ENCODE assay signal across 29 cellular contexts in genomic region chr2:46313063-46313462, GRCh38. TPM values are rescaled to one million over a fixed set of nuclear protein-coding genes. Genes with fewer than 3 reads are reported as not detected.
DNase-seq lines count a peak whose midpoint lies in the region; ATAC-seq and TF ChIP-seq lines count a peak whose summit lies in the region.
"Had no signal": no experiment of that assay in that cellular context is flagged by ENCODE, and none has a peak within 500 bp of the region (broad histone marks: within the 10 kb centered on the region; RNA-seq: fewer than 3 reads in every experiment).

No MANE protein-coding gene starts in this region.

- no peak for TF ChIP-seq POLR2A in breast epithelium (IDR thresholded peaks at IDR 0.05)
- no peak for TF ChIP-seq POLR2A in body of pancreas (IDR thresholded peaks at IDR 0.05)
- TF ChIP-seq POLR2A in spleen (IDR thresholded peaks at IDR 0.05): no peak

- peaks cover 0 to 6% of the 10 kb centered on the region in 2 donors for H3K4me1 ChIP-seq in breast epithelium
- peaks cover 78% of the 10 kb centered on the region for H3K4me1 ChIP-seq in mammary epithelial cell (ENCODE audit: insufficient read depth, low read length)
- H3K4me1 ChIP-seq in body of pancreas: peaks cover 89% of the 10 kb centered on the region
- H3K4me1 ChIP-seq in upper lobe of right lung: peaks cover 97% of the 10 kb centered on the region
- H3K4me1 ChIP-seq in spleen: peaks cover 22 to 68% (median 41%) of the 10 kb centered on the region in 6 donors
- H3K4me1 ChIP-seq: HAP-1 had no signal

- H3K27ac Mint-ChIP-seq in neural crest cell (ENCODE audit: unreplicated experiment): peak overlapping the region; percentile 30
- H3K27ac Mint-ChIP-seq in activated naive CD4-positive, alpha-beta T cell treated with anti-CD3 and anti-CD28 coated beads, Interleukin-2, amount 50 U/mL, for 72 hours: no peak overlapping the region
- H3K27ac Mint-ChIP-seq: activated T-helper 2 cell treated with anti-CD3 and anti-CD28 coated beads, Interferon-gamma antibody, Interleukin-2, Interleukin-4, amounts not matched to agents 10 μg/mL and 5 μg/mL and 100 μg/mL, durations not matched to agents 14 hours and 24 hours and 36 hours; natural killer cell had no signal

- H3K9me3 ChIP-seq in breast epithelium (no peaks in the 10 kb centered on the region), mammary epithelial cell (replicated peaks; ENCODE audit: insufficient read depth, low read length) (no peaks in the 10 kb centered on the region), body of pancreas (no peaks in the 10 kb centered on the region), upper lobe of right lung (no peaks in the 10 kb centered on the region), spleen (no peaks in the 10 kb centered on the region)
- H3K9me3 ChIP-seq: HAP-1, mucosa of descending colon had no signal

- H4K20me1 ChIP-seq in mammary epithelial cell (ENCODE audit: insufficient read depth, low read length): no peaks in the 10 kb centered on the region

- H3K36me3 ChIP-seq in breast epithelium: no peaks in the 10 kb centered on the region
- no peaks in the 10 kb centered on the region for H3K36me3 ChIP-seq in mammary epithelial cell (ENCODE audit: insufficient read depth, low read length)
- H3K36me3 ChIP-seq in body of pancreas (replicated peaks in 1 of 2; ENCODE audit: insufficient read depth in 1 of 2, low read depth in 2 of 2): no peaks in the 10 kb centered on the region
- no peaks in the 10 kb centered on the region for H3K36me3 ChIP-seq in upper lobe of right lung
- no peaks in the 10 kb centered on the region for H3K36me3 ChIP-seq in spleen
- H3K36me3 ChIP-seq: HAP-1, WERI-Rb-1 had no signal

- no peak overlapping the region for H2AFZ ChIP-seq in mammary epithelial cell (ENCODE audit: low read depth, low read length)
- H2AFZ ChIP-seq: PC-9 had no signal

- WGBS in mammary epithelial cell (ENCODE audit: low coverage, missing lambda C conversion rate): 100% methylated on average over 3 of the region's 3 CpGs
- WGBS in body of pancreas, 2 donors: 65 to 88% methylated on average over 3 of the region's 3 CpGs
- WGBS in spleen, 5 donors: 79 to 96% (median 91%) methylated on average over 3 of the region's 3 CpGs

- TF ChIP-seq CTCF in breast epithelium (IDR thresholded peaks at IDR 0.05) (no peak), mammary epithelial cell (conservative IDR thresholded peaks at IDR 0.05 in 1 of 2, IDR thresholded peaks at IDR 0.05 in 1 of 2; ENCODE audit: extremely low read depth in 1 of 2, insufficient read depth in 1 of 2, low read depth in 1 of 2, low read length in 2 of 2) (no peak), body of pancreas (IDR thresholded peaks at IDR 0.05) (no peak), neural crest cell (conservative IDR thresholded peaks at IDR 0.05) (no peak), upper lobe of right lung (IDR thresholded peaks at IDR 0.05) (no peak), GM10266 (IDR thresholded peaks at IDR 0.05; ENCODE audit: control insufficient read depth, insufficient read depth, low read depth, missing control alignments) (no peak), spleen (IDR thresholded peaks at IDR 0.05 in 8 of 11, conservative IDR thresholded peaks at IDR 0.05 in 3 of 11) (no peak)

- H3K27me3 ChIP-seq in breast epithelium (no peaks in the 10 kb centered on the region), mammary epithelial cell (ENCODE audit: insufficient read depth, low read length) (no peaks in the 10 kb centered on the region), body of pancreas (no peaks in the 10 kb centered on the region), upper lobe of right lung (no peaks in the 10 kb centered on the region), spleen (replicated peaks in 1 of 7) (no peaks in the 10 kb centered on the region)

- no peak overlapping the region for H3K4me2 ChIP-seq in mammary epithelial cell (ENCODE audit: insufficient read depth, low read depth, low read length)

- H3K36me3 Mint-ChIP-seq in neural crest cell (ENCODE audit: low read depth): no peaks in the 10 kb centered on the region
- H3K36me3 Mint-ChIP-seq in activated naive CD4-positive, alpha-beta T cell treated with anti-CD3 and anti-CD28 coated beads, Interleukin-2, amount 50 U/mL, for 72 hours: no peaks in the 10 kb centered on the region
- H3K36me3 Mint-ChIP-seq: natural killer cell had no signal

- H3K27ac ChIP-seq in breast epithelium: peak overlapping the region; percentile 48 to 73
- H3K27ac ChIP-seq in mammary epithelial cell (ENCODE audit: insufficient read depth, low read depth, low read length): no peak overlapping the region
- peak overlapping the region; percentile 41 to 86 (median 73) for H3K27ac ChIP-seq in body of pancreas
- peak overlapping the region; percentile 76 for H3K27ac ChIP-seq in upper lobe of right lung
- peak overlapping the region in 3 of 8 donors; percentile 36 to 81 (median 40) for H3K27ac ChIP-seq in spleen
- H3K27ac ChIP-seq: epithelial cell of prostate, WERI-Rb-1 had no signal

- DNase-seq in breast epithelium (ENCODE audit: low spot score in 2 of 2) (no peak), mammary epithelial cell (no peak), body of pancreas (no peak), neural crest cell (ENCODE audit: low read depth, low spot score) (no peak), upper lobe of right lung (no peak), GM10266 (ENCODE audit: extremely low spot score) (no peak), spleen (no peak)
- no peak for DNase-seq in activated naive CD4-positive, alpha-beta T cell treated with anti-CD3 and anti-CD28 coated beads, Interleukin-2, amount 50 U/mL, for 72 hours (ENCODE audit: low spot score in 2 of 2)
- DNase-seq: 8988T; activated CD4-positive, alpha-beta T cell treated with anti-CD3 and anti-CD28 coated beads for 48 hours; activated naive CD4-positive, alpha-beta T cell treated with anti-CD3 and anti-CD28 coated beads, Interleukin-2, amount 50 U/mL, for 16 hours; activated T-cell treated with anti-CD3 and anti-CD28 coated beads for 4 hours; amniotic stem cell; DMS79; effector memory CD4-positive, alpha-beta T cell; islet precursor cell; MM.1S; mucosa of descending colon; natural killer cell; NCI-H1417; NCI-H2081; NCI-H69; PC-9; stimulated activated naive CD4-positive, alpha-beta T cell; WERI-Rb-1 had no signal

- no peak overlapping the region for H3K4me3 Mint-ChIP-seq in neural crest cell
- H3K4me3 Mint-ChIP-seq: natural killer cell had no signal

- CTCF ChIA-PET in mammary epithelial cell (lab: Charles Lee; ENCODE audit: low non-redundant PET): no interaction called here

- H3K9me3 Mint-ChIP-seq in neural crest cell: no peaks in the 10 kb centered on the region
- H3K9me3 Mint-ChIP-seq in activated naive CD4-positive, alpha-beta T cell treated with anti-CD3 and anti-CD28 coated beads, Interleukin-2, amount 50 U/mL, for 72 hours: no peaks in the 10 kb centered on the region
- H3K9me3 Mint-ChIP-seq: activated T-helper 2 cell treated with anti-CD3 and anti-CD28 coated beads, Interferon-gamma antibody, Interleukin-2, Interleukin-4, amounts not matched to agents 10 μg/mL and 5 μg/mL and 100 μg/mL, durations not matched to agents 14 hours and 24 hours and 36 hours; natural killer cell had no signal

- H3K4me3 ChIP-seq in breast epithelium: no peak overlapping the region
- no peak overlapping the region for H3K4me3 ChIP-seq in mammary epithelial cell (replicated peaks in 1 of 3; ENCODE audit: insufficient read depth in 1 of 3, low read depth in 2 of 3, low read length in 3 of 3)
- H3K4me3 ChIP-seq in body of pancreas: no peak overlapping the region
- H3K4me3 ChIP-seq in upper lobe of right lung: peak overlapping the region; percentile 3
- no peak overlapping the region for H3K4me3 ChIP-seq in spleen
- H3K4me3 ChIP-seq: HAP-1, mucosa of descending colon, PC-9, skin epidermis had no signal

- H3K79me2 ChIP-seq in mammary epithelial cell (ENCODE audit: insufficient read depth, low read length): peaks cover 79% of the 10 kb centered on the region

- H3K27me3 Mint-ChIP-seq in neural crest cell (ENCODE audit: low read depth): peaks cover 1% of the 10 kb centered on the region

- H3K4me1 Mint-ChIP-seq in neural crest cell: no peaks in the 10 kb centered on the region
- H3K4me1 Mint-ChIP-seq: natural killer cell had no signal

- dilution Hi-C loops in mammary epithelial cell (cut with HindIII; ENCODE audit: low sequenced_read_pairs): no loop called here

- intact Hi-C loops in breast epithelium (cut with DNase I; ENCODE audit: low total_unique reads) (no loop called here), mammary epithelial cell (cut with micrococcal nuclease) (no loop called here), body of pancreas (cut with DNase I) (no loop called here), upper lobe of right lung (cut with DNase I) (no loop called here), spleen (cut with DNase I; ENCODE audit: low total_unique reads) (no loop called here)

- no peak overlapping the region for H3K9ac ChIP-seq in mammary epithelial cell (ENCODE audit: insufficient read depth, low read length)

- ATAC-seq in body of pancreas (no peak), upper lobe of right lung (no peak)
- no peak for ATAC-seq in activated naive CD4-positive, alpha-beta T cell treated with anti-CD3 and anti-CD28 coated beads, Interleukin-2, amount 50 U/mL, for 72 hours
- ATAC-seq: mucosa of descending colon, natural killer cell had no signal

- no TSS peak for BruUV-seq in mammary epithelial cell (replicated peaks; lab: Mats Ljungman, UMichigan)

- in situ Hi-C loops in mammary epithelial cell (cut with MboI; ENCODE audit: low sequenced_read_pairs in 2 of 2): no loop called here

RNA-seq across cellular contexts. Expression of gene EPAS1, which starts 15.9 kb away (rescaled TPM):
- total RNA-seq in breast epithelium (100 to 1,000 TPM in 2 of 3 donors, 10 to 100 TPM in 1; 92.5 to 274 (median 229) TPM), mammary epithelial cell (100 to 1,000 TPM; 130 to 174 TPM), body of pancreas (100 to 1,000 TPM in 1 of 2 donors, 10 to 100 TPM in 1; 58.4 to 162 TPM), neural crest cell (0.14 and 0.27 TPM in 2 replicates), upper lobe of right lung (1,593 TPM), spleen (100 to 1,000 TPM; 145 to 330 (median 233) TPM)
- polyA plus RNA-seq in mammary epithelial cell (182 TPM), spleen (10 to 100 TPM; 30.5 to 58.1 (median 38.5) TPM)
- 153 TPM for polyA minus RNA-seq in mammary epithelial cell
- 1 to 10 TPM; 1.8 to 6.5 TPM for total RNA-seq in activated naive CD4-positive, alpha-beta T cell treated with anti-CD3 and anti-CD28 coated beads, Interleukin-2, amount 50 U/mL, for 72 hours

Comparison
In these comparisons a context has a peak if more than half of its experiments do, and no peak if none do; other contexts are left out.
1. RNA of gene EPAS1, which starts 15.9 kb away (total RNA-seq): 1,593 TPM in upper lobe of right lung (single experiment), 145 to 330 TPM in spleen, 92.5 to 274 TPM in breast epithelium, 130 to 174 TPM in mammary epithelial cell and 58.4 to 162 TPM in body of pancreas; 1.8 to 6.5 TPM in activated naive CD4-positive, alpha-beta T cell treated with anti-CD3 and anti-CD28 coated beads, Interleukin-2, amount 50 U/mL, for 72 hours and 0.14 to 0.27 TPM in neural crest cell; every median in the first group is over 4 times any median in the second.